9 cellular contexts compared by ENCODE assay signal in the genomic region with DNA sequence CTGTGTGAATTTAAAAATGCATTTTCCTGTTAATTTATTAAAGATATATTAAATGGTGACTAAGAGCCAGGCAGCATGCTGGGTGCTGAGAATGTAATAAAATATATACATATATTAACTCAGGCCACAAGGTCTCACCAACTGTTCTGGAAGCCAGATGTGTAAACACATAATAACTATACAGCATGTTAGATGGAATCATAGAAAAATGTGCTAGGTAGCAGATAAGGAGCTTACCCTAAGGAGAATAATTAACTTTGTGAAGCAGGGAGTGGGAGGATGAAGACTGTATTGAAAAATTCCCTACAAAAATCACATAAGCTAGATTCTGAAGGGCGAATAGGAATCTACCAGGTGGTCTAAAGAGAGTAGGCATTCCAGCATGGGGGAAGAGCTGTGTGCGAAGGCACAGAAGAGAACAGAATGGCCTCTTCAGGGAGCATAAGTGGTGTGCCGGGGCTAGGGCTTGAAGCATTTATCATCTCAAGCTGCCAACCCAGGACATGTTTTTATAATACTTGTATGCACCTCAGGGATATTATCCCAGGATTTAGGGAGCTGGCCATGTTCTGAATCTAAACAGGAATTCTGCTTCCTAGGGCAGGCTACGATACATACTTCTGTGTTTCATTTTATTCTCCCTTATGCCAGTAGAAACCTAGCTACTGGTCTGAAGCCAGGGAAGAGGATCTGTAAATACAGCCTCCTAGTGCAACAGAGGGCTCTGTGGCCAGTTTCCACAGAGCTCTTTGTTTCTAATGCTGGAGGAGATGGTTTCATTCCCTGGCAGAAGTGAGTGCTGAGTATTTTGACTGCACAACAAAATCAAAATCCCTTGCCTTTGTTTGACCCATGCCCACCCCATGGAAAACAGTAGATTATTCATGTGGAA. TPM values are rescaled to one million over a fixed set of nuclear protein-coding genes. Genes with fewer than 3 reads are reported as not detected.
A peak's percentile ranks its signal among the peaks of the same experiment; 100 is the strongest.
DNase-seq lines count a peak whose midpoint lies in the region; ATAC-seq and TF ChIP-seq lines count a peak whose summit lies in the region.
"Had no signal": no experiment of that assay in that cellular context is flagged by ENCODE, and none has a peak within 500 bp of the region (broad histone marks: within the 10 kb centered on the region; RNA-seq: fewer than 3 reads in every experiment).

No MANE protein-coding gene starts in this region.

- H3K4me1 ChIP-seq in left lung = no peaks in the 10 kb centered on the region
- H3K4me1 ChIP-seq: HAP-1 had no signal

- TF ChIP-seq CTCF in left lung (IDR thresholded peaks at IDR 0.05) = no peak

- ATAC-seq in left lung = peak; percentile 59

- H3K36me3 ChIP-seq in left lung = no peaks in the 10 kb centered on the region
- H3K36me3 ChIP-seq: HAP-1 had no signal

- no peaks in the 10 kb centered on the region for H3K27me3 ChIP-seq in left lung

- H3K9me3 ChIP-seq in left lung = no peaks in the 10 kb centered on the region
- H3K9me3 ChIP-seq: HAP-1 had no signal

- intact Hi-C loops in left lung (cut with DNase I) = no loop called here

- DNase-seq in NCI-H2227 (lab: John Stamatoyannopoulos, UW; ENCODE audit: unreplicated experiment) (peak; percentile 54), caudate nucleus (lab: John Stamatoyannopoulos, UW) (peak in 40 of 61 donors; percentile 7 to 90 (median 44)), left lung (no peak), NCI-H526 (lab: John Stamatoyannopoulos, UW) (no peak), NCI-H1105 treated with DMSO at 0.1 percent for 48 hours (lab: John Stamatoyannopoulos, UW) (no peak), mesenteric fat pad (ENCODE audit: low spot score) (no peak)
- DNase-seq: activated CD8-positive, alpha-beta memory T cell treated with anti-CD3 and anti-CD28 coated beads, Interleukin-2, amount 50 U/mL, for 48 hours had no signal

- peak overlapping the region; percentile 94 for H3K27ac ChIP-seq in caudate nucleus (ENCODE audit: low read depth, low read length)
- peak overlapping the region in 1 of 2 donors; percentile 43 for H3K27ac ChIP-seq in left lung
- peak overlapping the region; percentile 96 for H3K27ac ChIP-seq in temporal lobe (ENCODE audit: low read depth, low read length)

- H3K4me3 ChIP-seq in left lung = no peak overlapping the region
- H3K4me3 ChIP-seq: HAP-1 had no signal

RNA-seq across cellular contexts. Expression of a gene that starts 56.7 kb away (rescaled TPM):
- total RNA-seq in left lung (1 to 10 TPM; 8.1 to 9.3 TPM), temporal lobe (4.2 TPM), mesenteric fat pad (6.5 TPM)

Comparison
In these comparisons a context has a peak if more than half of its experiments do, and no peak if none do; other contexts are left out.
1. DNase-seq: peak in NCI-H2227 (single experiment) and caudate nucleus (40 of 61); none in left lung (0 of 2), NCI-H526 (0 of 2), NCI-H1105 treated with DMSO at 0.1 percent for 48 hours (single experiment) and mesenteric fat pad (single experiment).